In genomic region chr9:37054513-37054776, GRCh38 we compare ENCODE assay signal across 22 cellular contexts. TPM values are rescaled to one million over a fixed set of nuclear protein-coding genes. Genes with fewer than 3 reads are reported as not detected.
DNase-seq lines count a peak whose midpoint lies in the region; TF ChIP-seq lines count a peak whose summit lies in the region.
"Had no signal": no experiment of that assay in that cellular context is flagged by ENCODE, and none has a peak within 500 bp of the region (broad histone marks: within the 10 kb centered on the region; RNA-seq: fewer than 3 reads in every experiment).

No MANE protein-coding gene starts in this region.

- no peaks in the 10 kb centered on the region for H3K27me3 ChIP-seq in DOHH2 (ENCODE audit: control insufficient read depth, low read length)
- no peaks in the 10 kb centered on the region for H3K27me3 ChIP-seq in HUES48 (ENCODE audit: control insufficient read depth, insufficient read depth, low read length)
- H3K27me3 ChIP-seq in iPS-18a (ENCODE audit: control insufficient read depth, insufficient read depth, low read length) = no peaks in the 10 kb centered on the region
- H3K27me3 ChIP-seq in MM.1S (replicated peaks; ENCODE audit: insufficient read depth, low read length) = no peaks in the 10 kb centered on the region
- H3K27me3 ChIP-seq: Peyer's patch had no signal

- peaks cover 60% of the 10 kb centered on the region for H3K27me3 Mint-ChIP-seq in activated CD4-positive, alpha-beta T cell treated with anti-CD3 and anti-CD28 coated beads, Interleukin-2, amount 10 ng/mL, durations not matched to agents 7 days and 5 days

- H3K9me2 ChIP-seq in DOHH2 (replicated peaks; ENCODE audit: control insufficient read depth, low read length) (no peaks in the 10 kb centered on the region), OCI-LY7 (ENCODE audit: insufficient read depth, low read length) (no peaks in the 10 kb centered on the region), MM.1S (replicated peaks; ENCODE audit: insufficient read depth, low read length) (no peaks in the 10 kb centered on the region)

- H3K9me3 ChIP-seq in DOHH2 (ENCODE audit: control insufficient read depth, insufficient read depth, low read length) (no peaks in the 10 kb centered on the region), HUES48 (ENCODE audit: control insufficient read depth, insufficient read depth, low read length) (no peaks in the 10 kb centered on the region), OCI-LY7 (ENCODE audit: low read length) (no peaks in the 10 kb centered on the region), iPS-18a (ENCODE audit: control insufficient read depth, low read depth, low read length) (no peaks in the 10 kb centered on the region), MM.1S (replicated peaks; ENCODE audit: insufficient read depth, low read length) (no peaks in the 10 kb centered on the region)
- H3K9me3 ChIP-seq: BLaER1 treated with 17β-estradiol and CSF1 and Interleukin-3, amounts not matched to agents 10 nM and 100 nM; Peyer's patch had no signal

- H3K4me1 ChIP-seq in DOHH2 (ENCODE audit: control insufficient read depth, low read length) = peaks cover 18% of the 10 kb centered on the region
- peaks cover 28% of the 10 kb centered on the region for H3K4me1 ChIP-seq in HUES48 (ENCODE audit: control insufficient read depth, insufficient read depth, low read length)
- peaks cover 19% of the 10 kb centered on the region for H3K4me1 ChIP-seq in OCI-LY7 (ENCODE audit: insufficient read depth, low read length, poor library complexity, severe bottlenecking)
- H3K4me1 ChIP-seq in iPS-18a (ENCODE audit: control insufficient read depth, low read depth, low read length) = peaks cover 15% of the 10 kb centered on the region
- no peaks in the 10 kb centered on the region for H3K4me1 ChIP-seq in MM.1S (ENCODE audit: low read length)
- H3K4me1 ChIP-seq: BLaER1 treated with 17β-estradiol and CSF1 and Interleukin-3, amounts not matched to agents 10 nM and 100 nM; Peyer's patch had no signal

- DNase-seq in OCI-LY7 (ENCODE audit: low spot score) = no peak
- no peak for DNase-seq in activated CD4-positive, alpha-beta T cell treated with anti-CD3 and anti-CD28 coated beads, Interleukin-2, amount 10 ng/mL, durations not matched to agents 7 days and 5 days
- DNase-seq in NAMALWA (ENCODE audit: low spot score) = no peak
- no peak for DNase-seq in MM.1S
- no peak for DNase-seq in T-helper 9 cell
- DNase-seq: CD4-positive, alpha-beta T cell; COR-L47; GF-D8; GOT3; Kasumi-1; NCI-H2029; NCI-H446; NCI-H524 treated with DMSO at 0.1 percent for 48 hours; OCI-M1; Peyer's patch; SHP77 treated with DMSO at 0.1 percent for 48 hours; T-helper 1 cell had no signal

- BruUV-seq in OCI-LY7 (replicated peaks; lab: Mats Ljungman, UMichigan) = no TSS peak

- no peaks in the 10 kb centered on the region for H3K9me3 Mint-ChIP-seq in activated CD4-positive, alpha-beta T cell treated with anti-CD3 and anti-CD28 coated beads, Interleukin-2, amount 10 ng/mL, durations not matched to agents 7 days and 5 days
- H3K9me3 Mint-ChIP-seq: CD4-positive, alpha-beta T cell had no signal

- no peak overlapping the region for H3K27ac Mint-ChIP-seq in activated CD4-positive, alpha-beta T cell treated with anti-CD3 and anti-CD28 coated beads, Interleukin-2, amount 10 ng/mL, durations not matched to agents 7 days and 5 days
- H3K27ac Mint-ChIP-seq: CD4-positive, alpha-beta T cell had no signal

- H4K20me1 ChIP-seq in DOHH2 (ENCODE audit: control insufficient read depth, insufficient read depth, low read depth, low read length) = no peaks in the 10 kb centered on the region
- H4K20me1 ChIP-seq in OCI-LY7 (ENCODE audit: insufficient read depth, low read length) = no peaks in the 10 kb centered on the region
- no peaks in the 10 kb centered on the region for H4K20me1 ChIP-seq in MM.1S (ENCODE audit: insufficient read depth, low read length)
- H4K20me1 ChIP-seq: BLaER1 treated with 17β-estradiol and CSF1 and Interleukin-3, amounts not matched to agents 10 nM and 100 nM had no signal

- H3K36me3 ChIP-seq in DOHH2 (ENCODE audit: control insufficient read depth, low read length) (no peaks in the 10 kb centered on the region), HUES48 (ENCODE audit: control insufficient read depth, insufficient read depth, low read length) (no peaks in the 10 kb centered on the region), OCI-LY7 (ENCODE audit: insufficient read depth, low read length) (no peaks in the 10 kb centered on the region), iPS-18a (ENCODE audit: control insufficient read depth, low read depth, low read length) (no peaks in the 10 kb centered on the region), MM.1S (replicated peaks; ENCODE audit: insufficient read depth, low read length) (no peaks in the 10 kb centered on the region)
- H3K36me3 ChIP-seq: BLaER1 treated with 17β-estradiol and CSF1 and Interleukin-3, amounts not matched to agents 10 nM and 100 nM; Peyer's patch had no signal

- H3K27ac ChIP-seq in DOHH2 (ENCODE audit: low read depth, low read length) (no peak overlapping the region), HUES48 (ENCODE audit: low read depth, low read length) (peak overlapping the region; percentile 58), OCI-LY7 (ENCODE audit: low read depth, low read length, poor library complexity, severe bottlenecking) (no peak overlapping the region), iPS-18a (ENCODE audit: low read length) (no peak overlapping the region), MM.1S (ENCODE audit: low read length) (no peak overlapping the region)
- H3K27ac ChIP-seq: BLaER1 treated with 17β-estradiol and CSF1 and Interleukin-3, amounts not matched to agents 10 nM and 100 nM; Peyer's patch had no signal

- H3K9ac ChIP-seq in HUES48 (ENCODE audit: low read depth, low read length) (no peak overlapping the region), iPS-18a (ENCODE audit: low read length) (no peak overlapping the region), MM.1S (ENCODE audit: low read length) (no peak overlapping the region)
- H3K9ac ChIP-seq: BLaER1 treated with 17β-estradiol and CSF1 and Interleukin-3, amounts not matched to agents 10 nM and 100 nM had no signal

- POLR2A ChIA-PET in OCI-LY7 (lab: Charles Lee) = interaction anchor here (0.8 to 2.0 kb wide), 5 partner anchors 12 to 145 kb away, joined by 3 to 8 read pairs (median 3); no protein-coding TSS in a partner anchor
- POLR2A ChIA-PET in activated CD4-positive, alpha-beta T cell treated with anti-CD3 and anti-CD28 coated beads, Interleukin-2, amount 10 ng/mL, durations not matched to agents 7 days and 5 days (lab: Charles Lee) = no interaction called here

- CTCF ChIA-PET in OCI-LY7 (lab: Charles Lee; ENCODE audit: unreplicated experiment) = interaction anchor here (0.6 to 1.0 kb wide), 3 partner anchors 13 to 457 kb away, joined by 3 read pairs; no protein-coding TSS in a partner anchor
- CTCF ChIA-PET in activated CD4-positive, alpha-beta T cell treated with anti-CD3 and anti-CD28 coated beads, Interleukin-2, amount 10 ng/mL, durations not matched to agents 7 days and 5 days (lab: Charles Lee) = interaction anchor here (2.0 kb wide), 1 partner anchor 13 kb away, joined by 7 read pairs; no protein-coding TSS in a partner anchor

- TF ChIP-seq CTCF in DOHH2 (IDR thresholded peaks at IDR 0.05; ENCODE audit: low read depth, low read length, poor library complexity, severe bottlenecking) (no peak), OCI-LY7 (conservative IDR thresholded peaks at IDR 0.05; ENCODE audit: low read length) (no peak), MM.1S (IDR thresholded peaks at IDR 0.05; ENCODE audit: low read length) (no peak)

- H3K79me2 ChIP-seq in DOHH2 (ENCODE audit: control insufficient read depth, low read length) = no peaks in the 10 kb centered on the region
- no peaks in the 10 kb centered on the region for H3K79me2 ChIP-seq in OCI-LY7 (ENCODE audit: insufficient read depth, low read depth, low read length)
- H3K79me2 ChIP-seq in MM.1S (ENCODE audit: low read length) = no peaks in the 10 kb centered on the region

- no peaks in the 10 kb centered on the region for H3K36me3 Mint-ChIP-seq in activated CD4-positive, alpha-beta T cell treated with anti-CD3 and anti-CD28 coated beads, Interleukin-2, amount 10 ng/mL, durations not matched to agents 7 days and 5 days (ENCODE audit: low read depth)

- H3F3A ChIP-seq in DOHH2 (ENCODE audit: control insufficient read depth, insufficient read depth) (peaks cover 6% of the 10 kb centered on the region; the same call in 1 of the 2 replicates), MM.1S (ENCODE audit: insufficient read depth, low read length) (no peaks in the 10 kb centered on the region)

- no peaks in the 10 kb centered on the region for H3K4me1 Mint-ChIP-seq in activated CD4-positive, alpha-beta T cell treated with anti-CD3 and anti-CD28 coated beads, Interleukin-2, amount 10 ng/mL, durations not matched to agents 7 days and 5 days

- intact Hi-C loops in OCI-LY7 (cut with micrococcal nuclease; ENCODE audit: unreplicated experiment) = no loop called here

- H2AFZ ChIP-seq in OCI-LY7 (ENCODE audit: low read length) (peak overlapping the region; percentile 62; the same call in 1 of the 2 replicates), MM.1S (ENCODE audit: low read length) (no peak overlapping the region)

- peak overlapping the region; percentile 54 for H3K4me2 ChIP-seq in DOHH2 (ENCODE audit: low read length)
- peak overlapping the region; percentile 17 for H3K4me2 ChIP-seq in OCI-LY7 (ENCODE audit: low read length)
- no peak overlapping the region for H3K4me2 ChIP-seq in MM.1S (ENCODE audit: low read depth, low read length)
- H3K4me2 ChIP-seq: BLaER1 treated with 17β-estradiol and CSF1 and Interleukin-3, amounts not matched to agents 10 nM and 100 nM had no signal

- H3K4me3 Mint-ChIP-seq in activated CD4-positive, alpha-beta T cell treated with anti-CD3 and anti-CD28 coated beads, Interleukin-2, amount 10 ng/mL, durations not matched to agents 7 days and 5 days = no peak overlapping the region
- H3K4me3 Mint-ChIP-seq: CD4-positive, alpha-beta T cell had no signal

- H3K4me3 ChIP-seq in DOHH2 (ENCODE audit: low read length) (peak overlapping the region; percentile 33), HUES48 (ENCODE audit: low read depth, low read length) (no peak overlapping the region; the same call in 1 of the 2 replicates), OCI-LY7 (ENCODE audit: low read depth, low read length, poor library complexity, severe bottlenecking) (no peak overlapping the region), iPS-18a (ENCODE audit: low read length) (peak overlapping the region; percentile 15), MM.1S (ENCODE audit: low read length) (no peak overlapping the region)
- H3K4me3 ChIP-seq: BLaER1 treated with 17β-estradiol and CSF1 and Interleukin-3, amounts not matched to agents 10 nM and 100 nM; Peyer's patch had no signal

RNA-seq across cellular contexts. Expression of gene PAX5, which starts 20.4 kb away (rescaled TPM):
- 50.4 and 62.5 TPM in 2 replicates for total RNA-seq in OCI-LY7 (2014; rRNA removed; shearing (Covaris generic))
- 141 and 148 TPM in 2 replicates for total RNA-seq in OCI-LY7 (2022)
- under 1 TPM; 0.10 to 0.12 TPM for total RNA-seq in activated CD4-positive, alpha-beta T cell treated with anti-CD3 and anti-CD28 coated beads, Interleukin-2, amount 10 ng/mL, durations not matched to agents 7 days and 5 days
- total RNA-seq: M059J had no signal

Comparison
In these comparisons a context has a peak if more than half of its experiments do, and no peak if none do; other contexts are left out.
1. H3K4me3 ChIP-seq: peak in DOHH2 (single experiment) and iPS-18a (single experiment); none in HUES48 (single experiment), OCI-LY7 (single experiment) and MM.1S (single experiment).
2. RNA of gene PAX5, which starts 20.4 kb away (total RNA-seq): 50.4 to 148 TPM in OCI-LY7; 0.10 to 0.12 TPM in activated CD4-positive, alpha-beta T cell treated with anti-CD3 and anti-CD28 coated beads, Interleukin-2, amount 10 ng/mL, durations not matched to agents 7 days and 5 days; every median in the first group is over 10 times any median in the second.